ENCODE assay signal across 12 cellular contexts in the genomic region with DNA sequence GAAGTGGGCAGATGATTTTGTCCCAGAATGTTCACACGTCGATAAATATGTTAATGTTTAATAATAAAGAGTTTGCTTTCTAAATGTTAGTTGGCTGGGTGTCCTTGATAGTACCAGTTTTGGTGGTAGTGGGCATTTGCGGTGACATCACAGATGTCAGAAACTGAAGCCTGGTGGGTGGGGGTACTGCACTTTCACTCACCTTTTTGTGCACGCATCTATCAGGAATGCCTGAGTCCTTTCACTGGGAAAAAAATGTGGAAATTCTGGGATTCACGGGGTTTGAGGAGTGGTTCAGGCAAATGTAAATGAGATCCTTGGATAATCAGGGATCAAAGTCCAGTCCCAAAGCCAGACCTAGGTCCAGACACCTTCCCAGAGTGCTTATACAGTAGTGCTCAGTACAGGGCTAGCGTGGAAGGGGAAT. TPM values are rescaled to one million over a fixed set of nuclear protein-coding genes. Genes with fewer than 3 reads are reported as not detected.
A peak's percentile ranks its signal among the peaks of the same experiment; 100 is the strongest.
DNase-seq lines count a peak whose midpoint lies in the region; TF ChIP-seq lines count a peak whose summit lies in the region.
"Had no signal": no experiment of that assay in that cellular context is flagged by ENCODE, and none has a peak within 500 bp of the region (broad histone marks: within the 10 kb centered on the region; RNA-seq: fewer than 3 reads in every experiment).

No MANE protein-coding gene starts in this region.

- no peaks in the 10 kb centered on the region for H3K36me3 Mint-ChIP-seq in endodermal cell (ENCODE audit: low read depth)
- no peaks in the 10 kb centered on the region for H3K36me3 Mint-ChIP-seq in neural progenitor cell

- peaks cover 33% of the 10 kb centered on the region for H4K20me1 ChIP-seq in neural progenitor cell (ENCODE audit: low read depth)

- H3K9ac ChIP-seq in endodermal cell (ENCODE audit: extremely low read depth, low read length, poor library complexity, severe bottlenecking) (no peak overlapping the region), neural progenitor cell (no peak overlapping the region)

- POLR2A ChIA-PET in HEK293T (lab: Yijun Ruan, JAX) = no interaction called here

- peaks cover 93% of the 10 kb centered on the region for H3K27me3 Mint-ChIP-seq in endodermal cell (ENCODE audit: insufficient read depth)
- peaks cover 70% of the 10 kb centered on the region for H3K27me3 Mint-ChIP-seq in neural progenitor cell (ENCODE audit: insufficient read depth, low read depth)

- no peak overlapping the region for H2AFZ ChIP-seq in neural progenitor cell (replicated peaks)

- H3K27me3 ChIP-seq in left ventricle myocardium inferior (ENCODE audit: low read depth) = no peaks in the 10 kb centered on the region
- peaks cover 97% of the 10 kb centered on the region for H3K27me3 ChIP-seq in endodermal cell (ENCODE audit: control insufficient read depth, insufficient read depth, low read length, poor library complexity, severe bottlenecking)
- peaks cover 81% of the 10 kb centered on the region for H3K27me3 ChIP-seq in neural progenitor cell
- no peaks in the 10 kb centered on the region for H3K27me3 ChIP-seq in vagina

- H3K4me1 ChIP-seq in left ventricle myocardium inferior (peaks cover 93% of the 10 kb centered on the region), endodermal cell (ENCODE audit: control insufficient read depth, insufficient read depth, low read length) (no peaks in the 10 kb centered on the region), neural progenitor cell (no peaks in the 10 kb centered on the region), vagina (peaks cover 48% of the 10 kb centered on the region)

- H3K4me3 Mint-ChIP-seq in endodermal cell (no peak overlapping the region), neural progenitor cell (peak overlapping the region; percentile 87)

- H3K27ac Mint-ChIP-seq in endodermal cell (no peak overlapping the region), neural progenitor cell (no peak overlapping the region)
- H3K27ac Mint-ChIP-seq: activated T-helper 1 cell treated with anti-CD3 and anti-CD28 coated beads, Interleukin-12 subunit alpha, Interleukin-12 subunit beta, Interleukin-2, Interleukin-4 antibody, amounts not matched to agents 30 ng/mL and 10 ng/mL and 1 ng/mL, durations not matched to agents 14 hours and 24 hours and 36 hours had no signal

- H3K79me2 ChIP-seq in neural progenitor cell (ENCODE audit: low read depth) = no peaks in the 10 kb centered on the region

- peaks cover 19% of the 10 kb centered on the region for H3K4me1 Mint-ChIP-seq in endodermal cell
- peaks cover 24% of the 10 kb centered on the region for H3K4me1 Mint-ChIP-seq in neural progenitor cell

- H3K27ac ChIP-seq in left ventricle myocardium inferior (replicated peaks) (peak overlapping the region; percentile 99), endodermal cell (ENCODE audit: low read depth, low read length) (no peak overlapping the region), neural progenitor cell (no peak overlapping the region), vagina (peak overlapping the region; percentile 97)
- H3K27ac ChIP-seq: HL-60 had no signal

- WGBS in endodermal cell (ENCODE audit: insufficient coverage in 1 of 2, insufficient read length in 1 of 2), 2 experiments = 68 to 79% methylated on average over 2 to 6 of the region's 6 CpGs

- CTCF ChIA-PET in HEK293T (lab: Yijun Ruan, JAX) = no interaction called here

- intact Hi-C loops in left ventricle myocardium inferior (cut with micrococcal nuclease) (loop anchor here (5.0 kb wide), 1 partner anchor 52 kb away; no protein-coding TSS in a partner anchor), cardiac septum (cut with DNase I) (no loop called here), vagina (cut with DNase I) (no loop called here)

- no peak for TF ChIP-seq POLR2A in vagina (IDR thresholded peaks at IDR 0.05)

- DNase-seq in left ventricle myocardium inferior = no peak
- no peak for DNase-seq in cardiac septum (ENCODE audit: low spot score)
- DNase-seq in endodermal cell = peak; percentile 28
- DNase-seq in neural progenitor cell (ENCODE audit: low spot score) = no peak
- no peak for DNase-seq in vagina (ENCODE audit: extremely low spot score in 2 of 2)
- DNase-seq in activated gamma-delta T cell (lab: John Stamatoyannopoulos, UW) = no peak
- DNase-seq in HEK293T (ENCODE audit: extremely low spot score) = no peak
- DNase-seq in AML-193 (lab: John Stamatoyannopoulos, UW) = no peak
- DNase-seq: NCI-H146; stimulated activated naive CD4-positive, alpha-beta T cell had no signal

- H3K9me3 ChIP-seq in left ventricle myocardium inferior (replicated peaks) = no peaks in the 10 kb centered on the region
- no peaks in the 10 kb centered on the region for H3K9me3 ChIP-seq in endodermal cell (ENCODE audit: control insufficient read depth, low read length)
- H3K9me3 ChIP-seq in neural progenitor cell (ENCODE audit: low read depth) = no peaks in the 10 kb centered on the region
- H3K9me3 ChIP-seq in vagina = no peaks in the 10 kb centered on the region

- H3K4me2 ChIP-seq in neural progenitor cell = no peak overlapping the region

- H3K4me3 ChIP-seq in left ventricle myocardium inferior = peak overlapping the region; percentile 94
- H3K4me3 ChIP-seq in endodermal cell (ENCODE audit: low read length) = no peak overlapping the region
- H3K4me3 ChIP-seq in neural progenitor cell = no peak overlapping the region
- peak overlapping the region; percentile 73 to 94 for H3K4me3 ChIP-seq in vagina

- peaks cover 15% of the 10 kb centered on the region for H3F3A ChIP-seq in neural progenitor cell (ENCODE audit: low read depth)

- H3K36me3 ChIP-seq in left ventricle myocardium inferior (peaks cover 7% of the 10 kb centered on the region), endodermal cell (ENCODE audit: control insufficient read depth, insufficient read depth, low read length) (no peaks in the 10 kb centered on the region), neural progenitor cell (no peaks in the 10 kb centered on the region), vagina (no peaks in the 10 kb centered on the region)

- H3K9me3 Mint-ChIP-seq in endodermal cell = peaks cover 3% of the 10 kb centered on the region
- H3K9me3 Mint-ChIP-seq in neural progenitor cell = peaks cover 4% of the 10 kb centered on the region

- no peak for TF ChIP-seq CTCF in left ventricle myocardium inferior (IDR thresholded peaks at IDR 0.05; ENCODE audit: borderline replicate concordance)
- peak; percentile 52 for TF ChIP-seq CTCF in endodermal cell (conservative IDR thresholded peaks at IDR 0.05)
- no peak for TF ChIP-seq CTCF in neural progenitor cell (IDR thresholded peaks at IDR 0.05)
- peak in 1 of 3 experiments; percentile 8 for TF ChIP-seq CTCF in vagina (IDR thresholded peaks at IDR 0.05)

TF ChIP-seq in HEK293T, 16 proteins besides CTCF, POLR2A, EP300 and RAD21:
- TF ChIP-seq, protein P1, sequence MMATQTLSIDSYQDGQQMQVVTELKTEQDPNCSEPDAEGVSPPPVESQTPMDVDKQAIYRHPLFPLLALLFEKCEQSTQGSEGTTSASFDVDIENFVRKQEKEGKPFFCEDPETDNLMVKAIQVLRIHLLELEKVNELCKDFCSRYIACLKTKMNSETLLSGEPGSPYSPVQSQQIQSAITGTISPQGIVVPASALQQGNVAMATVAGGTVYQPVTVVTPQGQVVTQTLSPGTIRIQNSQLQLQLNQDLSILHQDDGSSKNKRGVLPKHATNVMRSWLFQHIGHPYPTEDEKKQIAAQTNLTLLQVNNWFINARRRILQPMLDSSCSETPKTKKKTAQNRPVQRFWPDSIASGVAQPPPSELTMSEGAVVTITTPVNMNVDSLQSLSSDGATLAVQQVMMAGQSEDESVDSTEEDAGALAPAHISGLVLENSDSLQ (IDR thresholded peaks at IDR 0.05) = no peak

RNA-seq across cellular contexts. Expression of a gene that starts 3.2 kb away (rescaled TPM):
- total RNA-seq in left ventricle myocardium inferior (205 TPM), cardiac septum (139 TPM), endodermal cell (1 to 10 TPM; 1.2 to 1.9 TPM), neural progenitor cell (ENCODE audit: low replicate concordance) (0.15 and 1.1 TPM in 2 replicates), vagina (222 TPM)
- 1.2 TPM for polyA plus RNA-seq in endodermal cell (2013, experiment 1 of 2)
- 1.5 TPM for polyA plus RNA-seq in endodermal cell (2013, experiment 2 of 2)

Comparison
In these comparisons a context has a peak if more than half of its experiments do, and no peak if none do; other contexts are left out.
1. H3K27ac ChIP-seq: peak in left ventricle myocardium inferior (single experiment) and vagina (single experiment); none in endodermal cell (single experiment) and neural progenitor cell (single experiment).
2. H3K4me3 ChIP-seq: peak in left ventricle myocardium inferior (single experiment) and vagina (2 of 2); none in endodermal cell (single experiment) and neural progenitor cell (single experiment).
3. RNA of a gene that starts 3.2 kb away (total RNA-seq): 222 TPM in vagina (single experiment), 205 TPM in left ventricle myocardium inferior (single experiment) and 139 TPM in cardiac septum (single experiment); 1.2 to 1.9 TPM in endodermal cell and 0.15 to 1.1 TPM in neural progenitor cell; every median in the first group is over 10 times any median in the second.